12 cellular contexts compared by ENCODE assay signal in genomic region chr4:78565971-78566372, GRCh38. TPM values are rescaled to one million over a fixed set of nuclear protein-coding genes. Genes with fewer than 3 reads are reported as not detected.
A peak's percentile ranks its signal among the peaks of the same experiment; 100 is the strongest.
DNase-seq lines count a peak whose midpoint lies in the region; ATAC-seq and TF ChIP-seq lines count a peak whose summit lies in the region.
"Had no signal": no experiment of that assay in that cellular context is flagged by ENCODE, and none has a peak within 500 bp of the region (broad histone marks: within the 10 kb centered on the region; RNA-seq: fewer than 3 reads in every experiment).

No MANE protein-coding gene starts in this region.

- CTCF ChIA-PET in PC-3 (lab: Charles Lee), result no interaction called here

- H3K4me3 ChIP-seq in PC-3 (ENCODE audit: low read length) (no peak overlapping the region), esophagus squamous epithelium (no peak overlapping the region), neutrophil (ENCODE audit: low read depth in 1 of 2, low read length in 1 of 2) (no peak overlapping the region), MG63 (no peak overlapping the region)

- H3K79me2 ChIP-seq in PC-3 (ENCODE audit: low read length), result peaks cover 63% of the 10 kb centered on the region

- 0 out of 2 replicates have a peak overlapping the region, but pooled peaks have one; percentile 6 for H3K4me2 ChIP-seq in PC-3 (ENCODE audit: low read length)

- ATAC-seq in PC-3 (peak; percentile 14; the same call in 1 of the 2 replicates), HG03175 (IDR thresholded peaks at IDR 0.05; ENCODE audit: unreplicated experiment) (no peak)
- no peak for ATAC-seq in activated CD4-positive, CD25-positive, alpha-beta regulatory T cell treated with anti-CD3 and anti-CD28 coated beads, Interleukin-2, amount 50 U/mL, for 24 hours
- ATAC-seq: activated naive CD8-positive, alpha-beta T cell treated with anti-CD3 and anti-CD28 coated beads, Interleukin-2, amount 50 U/mL, for 24 hours had no signal

- DNase-seq in Daoy (ENCODE audit: low read depth) (peak; percentile 2), PC-3 (peak; percentile 67), esophagus squamous epithelium (lab: John Stamatoyannopoulos, UW) (no peak), MG63 (no peak)
- DNase-seq in activated CD4-positive, alpha-beta T cell treated with anti-CD3 and anti-CD28 coated beads for 4 hours, result no peak
- DNase-seq: activated CD4-positive, alpha-beta memory T cell treated with anti-CD3 and anti-CD28 coated beads for 36 hours; activated naive CD8-positive, alpha-beta T cell treated with anti-CD3 and anti-CD28 coated beads, Interleukin-2, amount 50 U/mL, for 24 hours; erythroblast; NCI-H1694 treated with DMSO at 0.1 percent for 48 hours had no signal

- H3K9me3 ChIP-seq in PC-3 (ENCODE audit: low read length), result no peaks in the 10 kb centered on the region
- H3K9me3 ChIP-seq in esophagus squamous epithelium, result no peaks in the 10 kb centered on the region
- no peaks in the 10 kb centered on the region for H3K9me3 ChIP-seq in neutrophil
- H3K9me3 ChIP-seq in MG63, result no peaks in the 10 kb centered on the region

- WGBS in esophagus squamous epithelium, 2 donors, result 74 to 77% methylated on average over 2 of the region's 2 CpGs

- H3F3A ChIP-seq in PC-3 (ENCODE audit: low read length, unreplicated experiment), result peaks cover 3% of the 10 kb centered on the region

- BruUV-seq in PC-3 (replicated peaks; lab: Mats Ljungman, UMichigan), result no TSS peak

- TF ChIP-seq POLR2A in esophagus squamous epithelium (IDR thresholded peaks at IDR 0.05), result no peak

- intact Hi-C loops in PC-3 (cut with micrococcal nuclease), result loop anchor here (5.0 kb wide), 2 partner anchors 39 to 509 kb away; partner anchors contain the start of gene FRAS1
- intact Hi-C loops in esophagus squamous epithelium (cut with DNase I), result no loop called here

- no peaks in the 10 kb centered on the region for H3K27me3 ChIP-seq in PC-3 (ENCODE audit: low read length)
- no peaks in the 10 kb centered on the region for H3K27me3 ChIP-seq in esophagus squamous epithelium
- no peaks in the 10 kb centered on the region for H3K27me3 ChIP-seq in neutrophil
- H3K27me3 ChIP-seq in MG63, result no peaks in the 10 kb centered on the region

- H3K36me3 ChIP-seq in PC-3 (ENCODE audit: low read depth, low read length), result peaks cover 2% of the 10 kb centered on the region; the same call in 1 of the 2 replicates
- H3K36me3 ChIP-seq in esophagus squamous epithelium, result no peaks in the 10 kb centered on the region
- H3K36me3 ChIP-seq in neutrophil, result peaks cover 71% of the 10 kb centered on the region
- H3K36me3 ChIP-seq in MG63, result no peaks in the 10 kb centered on the region

- POLR2A ChIA-PET in PC-3 (lab: Charles Lee; ENCODE audit: unreplicated experiment), result interaction anchor here (0.5 kb wide), 1 partner anchor 298 kb away, joined by 4 read pairs; no protein-coding TSS in a partner anchor

- TF ChIP-seq CTCF in PC-3 (conservative IDR thresholded peaks at IDR 0.05; ENCODE audit: low read depth, low read length) (no peak), esophagus squamous epithelium (IDR thresholded peaks at IDR 0.05) (no peak), neutrophil (IDR thresholded peaks at IDR 0.05) (no peak)

- H3K27ac ChIP-seq in PC-3 (ENCODE audit: low read length) (peak overlapping the region; percentile 68), esophagus squamous epithelium (peak overlapping the region; percentile 1 to 38 (median 28)), neutrophil (peak overlapping the region; percentile 55)

- no peaks in the 10 kb centered on the region for H4K20me1 ChIP-seq in PC-3 (ENCODE audit: low read length)

- H2AFZ ChIP-seq in PC-3 (ENCODE audit: low read length), result no peak overlapping the region

- H3K4me1 ChIP-seq in PC-3 (ENCODE audit: insufficient read depth, low read length) (peaks cover 69% of the 10 kb centered on the region), esophagus squamous epithelium (peaks cover 0 to 51% (median 0%) of the 10 kb centered on the region in 3 donors), neutrophil (ENCODE audit: control insufficient read depth in 1 of 2, insufficient read depth in 1 of 2, low read depth in 1 of 2, low read length in 1 of 2) (peaks cover 23 to 43% of the 10 kb centered on the region in 2 experiments)

- H3K9me2 ChIP-seq in PC-3 (replicated peaks; ENCODE audit: low read length), result no peaks in the 10 kb centered on the region

- H3K9ac ChIP-seq in PC-3 (ENCODE audit: low read length), result 0 out of 2 replicates have a peak overlapping the region, but pooled peaks have one; percentile 14

RNA-seq across cellular contexts. Expression of gene ANXA3, which starts 14.4 kb away (rescaled TPM):
- 31.7 and 150 TPM in 2 replicates for total RNA-seq in Daoy (2014; rRNA removed; shearing (Covaris generic))
- total RNA-seq in PC-3 (2014; rRNA removed) (223 and 263 TPM in 2 replicates), esophagus squamous epithelium (10 to 100 TPM; 45.7 to 84.9 (median 61.1) TPM)
- total RNA-seq in MG63 (2014; rRNA removed; shearing (Covaris generic); ENCODE audit: low replicate concordance), result 3.0 and 10.8 TPM in 2 replicates
- total RNA-seq: activated CD4-positive, alpha-beta memory T cell treated with anti-CD3 and anti-CD28 coated beads for 36 hours had no signal

Comparison
In these comparisons a context has a peak if more than half of its experiments do, and no peak if none do; other contexts are left out.
1. DNase-seq: peak in Daoy (single experiment) and PC-3 (single experiment); none in esophagus squamous epithelium (single experiment), activated CD4-positive, alpha-beta T cell treated with anti-CD3 and anti-CD28 coated beads for 4 hours (0 of 2) and MG63 (single experiment).
2. Peak in every context shown above with its lines, with median percentiles within 50 percentile points of each other: H3K27ac ChIP-seq.